11 cellular contexts compared by ENCODE assay signal in the genomic region with DNA sequence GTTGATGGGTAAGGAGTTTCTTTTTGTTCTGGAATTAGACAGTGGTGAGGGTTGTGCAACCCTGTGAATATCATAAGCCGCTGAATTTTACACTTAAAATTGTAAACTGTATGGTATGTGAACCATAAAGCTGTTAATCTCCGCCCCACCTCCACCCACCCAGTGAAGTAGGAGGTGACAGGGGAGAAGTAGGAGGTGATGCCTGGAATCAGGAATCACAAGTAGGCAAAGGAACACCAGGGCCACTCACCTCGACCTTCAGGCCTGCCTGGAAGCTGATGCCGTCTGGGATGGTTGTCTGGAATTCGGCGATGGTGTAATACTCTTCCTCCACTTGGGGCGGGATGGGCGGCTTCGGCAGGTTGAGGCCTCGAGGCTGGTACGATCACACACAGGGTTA.
A peak's percentile ranks its signal among the peaks of the same experiment; 100 is the strongest.
DNase-seq lines count a peak whose midpoint lies in the region; ATAC-seq and TF ChIP-seq lines count a peak whose summit lies in the region.
"Had no signal": no experiment of that assay in that cellular context is flagged by ENCODE, and none has a peak within 500 bp of the region (broad histone marks: within the 10 kb centered on the region; RNA-seq: fewer than 3 reads in every experiment).

No MANE protein-coding gene starts in this region.

- POLR2A ChIA-PET in IMR-90 (lab: Charles Lee; ENCODE audit: unreplicated experiment) (no interaction called here), RWPE1 (lab: Yijun Ruan, JAX; ENCODE audit: low non-redundant PET) (no interaction called here)

- H3K4me1 ChIP-seq in IMR-90 (ENCODE audit: control insufficient read depth, insufficient read depth, low read length) = peaks cover 9% of the 10 kb centered on the region; the same call in 1 of the 2 replicates
- H3K4me1 ChIP-seq in heart left ventricle = peaks cover 0 to 6% (median 0%) of the 10 kb centered on the region in 12 donors
- peaks cover 0 to 13% (median 7%) of the 10 kb centered on the region in 4 donors for H3K4me1 ChIP-seq in stomach

- CTCF ChIA-PET in IMR-90 (lab: Yijun Ruan, JAX) = no interaction called here
- CTCF ChIA-PET in RWPE1 (lab: Yijun Ruan, JAX) = no interaction called here

- H4K8ac ChIP-seq in IMR-90 (ENCODE audit: low read depth in 2 of 2, low read length in 2 of 2) = no peak overlapping the region

- no peak overlapping the region for H2BK15ac ChIP-seq in IMR-90 (ENCODE audit: low read depth, low read length)

- TF ChIP-seq CTCF in IMR-90 (conservative IDR thresholded peaks at IDR 0.05; ENCODE audit: low read depth, low read length) (no peak), RWPE1 (conservative IDR thresholded peaks at IDR 0.05; ENCODE audit: low read depth) (no peak), fibroblast of villous mesenchyme (IDR thresholded peaks at IDR 0.05; ENCODE audit: insufficient read depth, low read depth, low read length) (no peak), nephron progenitor cell (IDR thresholded peaks at IDR 0.05) (no peak), heart left ventricle (IDR thresholded peaks at IDR 0.05) (no peak), stomach (IDR thresholded peaks at IDR 0.05) (no peak)

- peak overlapping the region; percentile 10 for H2AFZ ChIP-seq in IMR-90 (replicated peaks; ENCODE audit: low read length, poor library complexity)

- no peaks in the 10 kb centered on the region for H3K27me3 Mint-ChIP-seq in nephron progenitor cell (ENCODE audit: low read depth, poor library complexity)

- intact Hi-C loops in IMR-90 (cut with micrococcal nuclease) = no loop called here
- intact Hi-C loops in heart left ventricle (cut with DNase I) = no loop called here
- intact Hi-C loops in stomach (cut with DNase I; ENCODE audit: low total_unique reads) = no loop called here

- H3K9me3 ChIP-seq in IMR-90 (ENCODE audit: control insufficient read depth, insufficient read depth, low read length) (no peaks in the 10 kb centered on the region), heart left ventricle (no peaks in the 10 kb centered on the region), stomach (no peaks in the 10 kb centered on the region)

- TF ChIP-seq POLR2A in IMR-90 (IDR thresholded peaks at IDR 0.05; ENCODE audit: low read depth, low read length) = no peak
- no peak for TF ChIP-seq POLR2A in heart left ventricle (IDR thresholded peaks at IDR 0.05)
- no peak for TF ChIP-seq POLR2A in stomach (IDR thresholded peaks at IDR 0.05)

- H3K27me3 ChIP-seq in IMR-90 (ENCODE audit: control insufficient read depth, insufficient read depth, low read length) (no peaks in the 10 kb centered on the region), heart left ventricle (no peaks in the 10 kb centered on the region), stomach (no peaks in the 10 kb centered on the region)

- in situ Hi-C loops in IMR-90 (cut with MboI; ENCODE audit: low sequenced_read_pairs) = no loop called here

- H3K27ac ChIP-seq in IMR-90 (ENCODE audit: insufficient read depth, low read length) = no peak overlapping the region
- 0 out of 2 replicates have a peak overlapping the region, but pooled peaks have one; percentile 3 for H3K27ac ChIP-seq in RWPE1
- no peak overlapping the region for H3K27ac ChIP-seq in heart left ventricle
- H3K27ac ChIP-seq in stomach = no peak overlapping the region

- no peak overlapping the region for H3K18ac ChIP-seq in IMR-90 (ENCODE audit: low read depth, low read length)

- H3K27ac Mint-ChIP-seq in nephron progenitor cell = peak overlapping the region; percentile 0
- H3K27ac Mint-ChIP-seq: CD14-positive monocyte; CD8-positive, alpha-beta memory T cell had no signal

- DNase-seq in IMR-90 = no peak
- no peak for DNase-seq in RWPE1 (ENCODE audit: low spot score)
- peak; percentile 85 for DNase-seq in fibroblast of villous mesenchyme (ENCODE audit: low read depth)
- no peak for DNase-seq in nephron progenitor cell
- no peak for DNase-seq in heart left ventricle
- no peak for DNase-seq in NCI-H82 treated with DMSO at 0.1 percent for 48 hours (lab: John Stamatoyannopoulos, UW; ENCODE audit: unreplicated experiment)
- no peak for DNase-seq in stomach
- DNase-seq in activated T-cell treated with anti-CD3 and anti-CD28 coated beads, Interleukin-2, amount 50 U/mL, for 48 hours = no peak
- DNase-seq: CD8-positive, alpha-beta memory T cell had no signal

- no peak overlapping the region for H4K5ac ChIP-seq in IMR-90 (ENCODE audit: low read depth, low read length)

- WGBS in IMR-90 (ENCODE audit: extremely low coverage in 2 of 2, insufficient read length in 1 of 2), 2 experiments = no CpG with 5 or more reads among the region's 11 CpGs
- 84 to 92% (median 89%) methylated on average over 10 to 11 of the region's 11 CpGs for whole genome bisulfite sequencing in heart left ventricle, 4 donors
- 80 to 93% (median 89%) methylated on average over 9 to 11 of the region's 11 CpGs for WGBS in stomach, 5 donors

- no peak overlapping the region; the same call in 1 of the 2 replicates for H3K4ac ChIP-seq in IMR-90 (ENCODE audit: low read depth, low read length)

- no peak overlapping the region for H2BK20ac ChIP-seq in IMR-90 (ENCODE audit: low read depth, low read length)

- H3K4me3 ChIP-seq in IMR-90 (ENCODE audit: insufficient read depth, low read depth, low read length) = no peak overlapping the region
- H3K4me3 ChIP-seq in fibroblast of villous mesenchyme (ENCODE audit: low read depth, low read length) = no peak overlapping the region
- no peak overlapping the region for H3K4me3 ChIP-seq in heart left ventricle
- H3K4me3 ChIP-seq in stomach = no peak overlapping the region

- H3K9me1 ChIP-seq in IMR-90 (ENCODE audit: insufficient read depth, low read length) = peaks cover 24% of the 10 kb centered on the region

- peaks cover 5% of the 10 kb centered on the region for H3K4me1 Mint-ChIP-seq in nephron progenitor cell
- H3K4me1 Mint-ChIP-seq: CD14-positive monocyte; CD8-positive, alpha-beta memory T cell had no signal

- dilution Hi-C loops in IMR-90 (cut with HindIII; ENCODE audit: low sequenced_read_pairs, unreplicated experiment) = no loop called here

- H4K20me1 ChIP-seq in IMR-90 (ENCODE audit: insufficient read depth, low read length) = peaks cover 14% of the 10 kb centered on the region

- 0 out of 4 replicates have a peak, but pooled peaks cover 0 to 4% of the 10 kb centered on the region in 2 experiments for H3K79me1 ChIP-seq in IMR-90 (ENCODE audit: low read depth in 1 of 2, low read length in 2 of 2)

- no peak overlapping the region for H2BK120ac ChIP-seq in IMR-90 (ENCODE audit: low read depth, low read length)

- no peak overlapping the region for H2BK5ac ChIP-seq in IMR-90 (ENCODE audit: low read depth, low read length, poor library complexity, severe bottlenecking)

- H3K36me3 ChIP-seq in IMR-90 (ENCODE audit: control insufficient read depth, insufficient read depth, low read length) (peaks cover 65% of the 10 kb centered on the region), heart left ventricle (peaks cover 0 to 82% (median 41%) of the 10 kb centered on the region in 9 donors), stomach (peaks cover 32 to 98% (median 97%) of the 10 kb centered on the region in 4 donors)

- no peak for ATAC-seq in IMR-90 (ENCODE audit: low read depth)
- ATAC-seq in heart left ventricle = no peak
- ATAC-seq: HCT116 had no signal

- H3K4me2 ChIP-seq in IMR-90 (ENCODE audit: low read depth, low read length) = no peak overlapping the region

- H2AK9ac ChIP-seq in IMR-90 (replicated peaks; ENCODE audit: low read depth, low read length, poor library complexity) = no peak overlapping the region

- H3K4me3 Mint-ChIP-seq in nephron progenitor cell = no peak overlapping the region
- H3K4me3 Mint-ChIP-seq: CD14-positive monocyte; CD8-positive, alpha-beta memory T cell had no signal

- no peaks in the 10 kb centered on the region for H3K9me3 Mint-ChIP-seq in nephron progenitor cell
- H3K9me3 Mint-ChIP-seq: CD14-positive monocyte; CD8-positive, alpha-beta memory T cell had no signal

- TF ChIP-seq EP300 in stomach (IDR thresholded peaks at IDR 0.05) = no peak

- no peak overlapping the region for H3K23ac ChIP-seq in IMR-90 (ENCODE audit: low read depth, low read length)

- H3K14ac ChIP-seq in IMR-90 (replicated peaks; ENCODE audit: low read depth, low read length) = no peak overlapping the region

- H3K56ac ChIP-seq in IMR-90 (ENCODE audit: extremely low read depth, insufficient read depth, low read length) = no peak overlapping the region

- no peak overlapping the region for H3K9ac ChIP-seq in IMR-90 (ENCODE audit: low read depth, low read length)

- H4K91ac ChIP-seq in IMR-90 (ENCODE audit: insufficient read depth, low read depth, low read length) = no peak overlapping the region

- TF ChIP-seq RAD21 in IMR-90 (IDR thresholded peaks at IDR 0.05; ENCODE audit: low read length) = no peak

- peaks cover 77% of the 10 kb centered on the region for H3K36me3 Mint-ChIP-seq in nephron progenitor cell (ENCODE audit: low read depth)
- H3K36me3 Mint-ChIP-seq: CD14-positive monocyte; CD8-positive, alpha-beta memory T cell had no signal

- BruUV-seq in IMR-90 (replicated peaks; lab: Mats Ljungman, UMichigan) = no TSS peak

- H2AK5ac ChIP-seq in IMR-90 (ENCODE audit: low read depth, low read length) = 0 out of 2 replicates have a peak overlapping the region, but pooled peaks have one; percentile 3

TF ChIP-seq in IMR-90, 13 proteins besides CTCF, POLR2A, EP300 and RAD21 (continues in another document):
- no peak for TF ChIP-seq NFE2L2 (IDR thresholded peaks at IDR 0.05; ENCODE audit: low read depth, low read length)
- TF ChIP-seq RCOR1 (IDR thresholded peaks at IDR 0.05; ENCODE audit: insufficient replicate concordance, low read length) = no peak
- TF ChIP-seq MAFK (IDR thresholded peaks at IDR 0.05; ENCODE audit: low read depth, low read length) = no peak
- no peak for TF ChIP-seq BHLHE40 (IDR thresholded peaks at IDR 0.05; ENCODE audit: low read depth, low read length)
- TF ChIP-seq CHD1 (IDR thresholded peaks at IDR 0.05; ENCODE audit: low read depth, low read length) = no peak
- TF ChIP-seq, protein P1, sequence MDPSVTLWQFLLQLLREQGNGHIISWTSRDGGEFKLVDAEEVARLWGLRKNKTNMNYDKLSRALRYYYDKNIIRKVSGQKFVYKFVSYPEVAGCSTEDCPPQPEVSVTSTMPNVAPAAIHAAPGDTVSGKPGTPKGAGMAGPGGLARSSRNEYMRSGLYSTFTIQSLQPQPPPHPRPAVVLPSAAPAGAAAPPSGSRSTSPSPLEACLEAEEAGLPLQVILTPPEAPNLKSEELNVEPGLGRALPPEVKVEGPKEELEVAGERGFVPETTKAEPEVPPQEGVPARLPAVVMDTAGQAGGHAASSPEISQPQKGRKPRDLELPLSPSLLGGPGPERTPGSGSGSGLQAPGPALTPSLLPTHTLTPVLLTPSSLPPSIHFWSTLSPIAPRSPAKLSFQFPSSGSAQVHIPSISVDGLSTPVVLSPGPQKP (IDR thresholded peaks at IDR 0.05; ENCODE audit: borderline replicate concordance, low read depth, low read length) = no peak
- no peak for TF ChIP-seq RFX5 (IDR thresholded peaks at IDR 0.05; ENCODE audit: low read depth, low read length)
- no peak for TF ChIP-seq MAZ (IDR thresholded peaks at IDR 0.05; ENCODE audit: borderline replicate concordance, low read depth, low read length)
- no peak for TF ChIP-seq SMC3 (IDR thresholded peaks at IDR 0.05; ENCODE audit: low read depth, low read length)
- no peak for TF ChIP-seq CEBPB (IDR thresholded peaks at IDR 0.05; ENCODE audit: low read depth, low read length)
